In the genomic region with DNA sequence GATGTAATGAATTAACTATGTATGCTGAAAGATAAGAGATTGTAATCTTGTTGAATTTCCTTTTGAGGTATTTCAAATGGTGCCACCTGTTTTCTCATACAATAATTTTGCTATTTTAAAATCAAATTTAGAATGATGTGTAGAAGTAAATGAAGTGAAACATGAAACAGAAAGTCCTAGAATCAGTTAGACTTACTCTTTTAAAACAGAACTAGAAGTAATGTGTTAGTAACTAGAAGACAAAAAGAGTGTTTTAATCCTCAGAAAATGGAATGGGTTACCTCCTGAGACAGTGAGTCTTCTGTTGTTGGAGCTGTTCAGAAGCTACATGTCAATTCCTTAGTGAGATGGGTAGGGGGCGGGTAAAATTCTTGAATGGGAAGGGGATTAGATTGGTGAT, we compare ENCODE assay signal across 17 cellular contexts.
"Had no signal": no experiment of that assay in that cellular context is flagged by ENCODE, and none has a peak within 500 bp of the region (broad histone marks: within the 10 kb centered on the region; RNA-seq: fewer than 3 reads in every experiment).

No MANE protein-coding gene starts in this region.

- H3K27me3 ChIP-seq: esophagus muscularis mucosa, gastrocnemius medialis, heart right ventricle, right atrium auricular region, sigmoid colon had no signal

- H3K9me3 ChIP-seq: esophagus muscularis mucosa, gastrocnemius medialis, heart right ventricle, right atrium auricular region, sigmoid colon had no signal

- H3K9me3 Mint-ChIP-seq: dendritic cell treated with granulocyte-macrophage colony-stimulating factor and Interleukin-4, amounts not matched to agents 40 ng/mL and 50 ng/mL, for 4 days; effector memory CD8-positive, alpha-beta T cell; naive thymus-derived CD4-positive, alpha-beta T cell had no signal

- H3K4me3 Mint-ChIP-seq: dendritic cell treated with granulocyte-macrophage colony-stimulating factor and Interleukin-4, amounts not matched to agents 40 ng/mL and 50 ng/mL, for 4 days; effector memory CD8-positive, alpha-beta T cell; naive thymus-derived CD4-positive, alpha-beta T cell had no signal

- H3K4me3 ChIP-seq: esophagus muscularis mucosa, gastrocnemius medialis, heart right ventricle, right atrium auricular region, sigmoid colon, skin epidermis had no signal

- FAIRE-seq: islet of Langerhans had no signal

- H3K36me3 ChIP-seq: gastrocnemius medialis, right atrium auricular region, sigmoid colon had no signal

- H3K27ac Mint-ChIP-seq: dendritic cell treated with granulocyte-macrophage colony-stimulating factor and Interleukin-4, amounts not matched to agents 40 ng/mL and 50 ng/mL, for 4 days; effector memory CD8-positive, alpha-beta T cell; naive thymus-derived CD4-positive, alpha-beta T cell had no signal

- DNase-seq: effector memory CD8-positive, alpha-beta T cell; gastrocnemius medialis; heart right ventricle; hypothalamus; kidney glomerular epithelial cell; naive thymus-derived CD4-positive, alpha-beta T cell; sigmoid colon; stimulated activated CD4-positive, alpha-beta T cell treated with anti-CD3 and anti-CD28 coated beads, Interleukin-2, amount 100 ng/mL, for 24 hours; stimulated activated CD4-positive, alpha-beta T cell treated with anti-CD3 and anti-CD28 coated beads, Interleukin-4, amount 100 ng/mL, for 4 hours; stimulated activated naive CD4-positive, alpha-beta T cell treated with Interleukin-2 at 50 U/mL for 16 hours; trophoblast cell had no signal

- H3K27ac ChIP-seq: epithelial cell of prostate, esophagus muscularis mucosa, heart right ventricle, right atrium auricular region, sigmoid colon, skin epidermis had no signal

- ATAC-seq: effector memory CD8-positive, alpha-beta T cell; heart right ventricle; naive thymus-derived CD4-positive, alpha-beta T cell had no signal

- H3K4me1 ChIP-seq: esophagus muscularis mucosa, right atrium auricular region, sigmoid colon had no signal
